22 cellular contexts compared by ENCODE assay signal in the genomic region with DNA sequence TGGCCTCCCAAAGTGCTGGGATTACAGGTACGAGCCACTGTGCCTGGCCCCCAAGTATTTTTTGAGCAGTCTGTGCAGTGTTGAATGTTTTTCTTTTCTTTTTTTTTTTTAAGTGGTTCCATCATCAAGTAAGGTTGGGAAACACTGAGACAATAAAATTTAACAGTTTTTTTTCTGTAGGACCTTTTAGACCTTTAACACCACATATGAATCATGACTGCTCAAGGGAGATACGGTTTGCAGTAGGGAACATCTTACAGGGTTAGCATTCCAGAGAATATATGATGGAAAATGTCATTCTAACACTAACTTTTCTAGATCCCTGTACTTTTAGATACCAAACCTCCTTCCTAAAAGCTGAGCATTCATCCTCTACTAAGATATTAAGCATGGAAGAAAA. TPM values are rescaled to one million over a fixed set of nuclear protein-coding genes. Genes with fewer than 3 reads are reported as not detected.
DNase-seq lines count a peak whose midpoint lies in the region; ATAC-seq, FAIRE-seq and TF ChIP-seq lines count a peak whose summit lies in the region.
"Had no signal": no experiment of that assay in that cellular context is flagged by ENCODE, and none has a peak within 500 bp of the region (broad histone marks: within the 10 kb centered on the region; RNA-seq: fewer than 3 reads in every experiment).

No MANE protein-coding gene starts in this region.

- H3K4me3 ChIP-seq in skeletal muscle satellite cell (ENCODE audit: low read length) = no peak overlapping the region
- H3K4me3 ChIP-seq: lung, tibial nerve had no signal

- H3K27me3 ChIP-seq in skeletal muscle satellite cell (ENCODE audit: control insufficient read depth, insufficient read depth, low read length) = no peaks in the 10 kb centered on the region
- H3K27me3 ChIP-seq: neutrophil, tibial nerve had no signal

- peaks cover 22% of the 10 kb centered on the region for H3K4me1 ChIP-seq in skeletal muscle satellite cell (ENCODE audit: control insufficient read depth, insufficient read depth, low read length)
- H3K4me1 ChIP-seq: tibial nerve had no signal

- FAIRE-seq in GM12891 (lab: Jason Lieb, UNC) (peak; percentile 26), GM12892 (lab: Jason Lieb, UNC) (no peak)

- H3K4me2 ChIP-seq in skeletal muscle satellite cell (ENCODE audit: low read length) = peak overlapping the region; percentile 44
- H3K4me2 ChIP-seq: KMS-11 had no signal

- H3K36me3 ChIP-seq in skeletal muscle satellite cell (ENCODE audit: insufficient read depth, low read length) = peaks cover 26% of the 10 kb centered on the region

- no peak overlapping the region for H3K9ac ChIP-seq in skeletal muscle satellite cell (ENCODE audit: low read depth, low read length)
- H3K9ac ChIP-seq: KMS-11 had no signal

- DNase-seq in GM12891 (ENCODE audit: insufficient read length, low spot score) = no peak
- DNase-seq in amniotic epithelial cell (ENCODE audit: low read depth) = peak; percentile 94
- DNase-seq in fibroblast of the conjunctiva (ENCODE audit: low read depth) = peak; percentile 17
- no peak for DNase-seq in NCI-H1694 treated with DMSO at 0.1 percent for 48 hours (lab: John Stamatoyannopoulos, UW)
- DNase-seq in GM12892 (ENCODE audit: insufficient read length) = no peak
- DNase-seq: activated CD4-positive, CD25-positive, alpha-beta regulatory T cell treated with anti-CD3 and anti-CD28 coated beads, Interleukin-2, amount 50 U/mL, for 72 hours; activated naive CD4-positive, alpha-beta T cell; activated T-cell treated with anti-CD3 and anti-CD28 coated beads, Interleukin-2, amount 50 U/mL, for 24 hours; amniotic stem cell; caudate nucleus; DND-41; NCI-H1092; OCI-M1; stimulated activated CD4-positive, alpha-beta T cell treated with anti-CD3 and anti-CD28 coated beads, Interleukin-4, amount 100 ng/mL, for 24 hours; stimulated activated naive CD8-positive, alpha-beta T cell treated with anti-CD3 and anti-CD28 coated beads, Interleukin-15, amount 100 ng/mL, for 72 hours had no signal

- no peaks in the 10 kb centered on the region for H3K9me3 ChIP-seq in skeletal muscle satellite cell (replicated peaks; ENCODE audit: low read length)
- H3K9me3 ChIP-seq: neutrophil, tibial nerve had no signal

- ATAC-seq in HG03571 (IDR thresholded peaks at IDR 0.05; ENCODE audit: unreplicated experiment) = no peak
- ATAC-seq: HCT116; stimulated activated naive CD8-positive, alpha-beta T cell treated with anti-CD3 and anti-CD28 coated beads, Interleukin-15, amount 100 ng/mL, for 72 hours had no signal

- no peak for TF ChIP-seq POLR2A in GM12891 (IDR thresholded peaks at IDR 0.05; ENCODE audit: low read depth, low read length)
- TF ChIP-seq POLR2A in GM12892 (IDR thresholded peaks at IDR 0.05; ENCODE audit: low read depth, low read length) = no peak

TF ChIP-seq in GM12891, 5 proteins besides CTCF, POLR2A, EP300 and RAD21:
- TF ChIP-seq PAX5 (IDR thresholded peaks at IDR 0.05; ENCODE audit: insufficient read depth, low read length, severe bottlenecking) = no peak
- TF ChIP-seq POU2F2 (IDR thresholded peaks at IDR 0.05; ENCODE audit: low read depth, low read length) = no peak
- TF ChIP-seq SPI1 (IDR thresholded peaks at IDR 0.05; ENCODE audit: low read depth, low read length) = no peak
- TF ChIP-seq TAF1 (IDR thresholded peaks at IDR 0.05; ENCODE audit: low read depth, low read length) = no peak
- TF ChIP-seq POLR2AphosphoS5 (IDR thresholded peaks at IDR 0.05; ENCODE audit: low read depth, low read length) = no peak

RNA-seq across cellular contexts. Expression of gene SNX4, which starts 41.7 kb away (rescaled TPM):
- polyA plus RNA-seq in GM12891 (2012; ENCODE audit: low read depth, missing spikeins) = 52.4 TPM
- 21.0 and 33.4 TPM in 2 replicates for total RNA-seq in skeletal muscle satellite cell (2012; rRNA removed)
- polyA plus RNA-seq in GM12892 (2012; ENCODE audit: missing spikeins) = 69.1 TPM

Comparison
In these comparisons a context has a peak if more than half of its experiments do, and no peak if none do; other contexts are left out.
1. DNase-seq: peak in amniotic epithelial cell (single experiment) and fibroblast of the conjunctiva (single experiment); none in GM12891 (single experiment), NCI-H1694 treated with DMSO at 0.1 percent for 48 hours (single experiment) and GM12892 (single experiment).